Comparison of ENCODE assay signal across 1 cellular context in genomic region chr12:64390275-64390851, GRCh38.
TF ChIP-seq lines count a peak whose summit lies in the region.

Gene C12orf56 (minus strand): TSS chr12:64390758. CDS start chr12:64390565, 193 bp downstream.

TF ChIP-seq in H1, 55 proteins besides CTCF, POLR2A, EP300 and RAD21 (continued from another document):
- TF ChIP-seq MAFK (IDR thresholded peaks at IDR 0.05; ENCODE audit: low read depth, low read length) = no peak
- no peak for TF ChIP-seq ZNF274 (IDR thresholded peaks at IDR 0.05; ENCODE audit: borderline replicate concordance, extremely low read depth, low read length)
- TF ChIP-seq SP1 (IDR thresholded peaks at IDR 0.05; ENCODE audit: low read depth, low read length) = no peak
- no peak for TF ChIP-seq JUND (IDR thresholded peaks at IDR 0.05; ENCODE audit: low read length)
- peak; percentile 30 for TF ChIP-seq TAF7 (optimal IDR thresholded peaks at IDR 0.05; ENCODE audit: borderline replicate concordance, low read depth, low read length)
- TF ChIP-seq BCL11A (IDR thresholded peaks at IDR 0.05; ENCODE audit: low read depth in 2 of 2, low read length in 2 of 2) = no peak
- no peak for TF ChIP-seq CBX8 (IDR thresholded peaks at IDR 0.05; ENCODE audit: borderline replicate concordance, low read depth, low read length)
- 0 out of 2 replicates have a peak, but pooled peaks have one; percentile 26 for TF ChIP-seq YY1 (IDR thresholded peaks at IDR 0.05; ENCODE audit: low read depth, low read length)
- TF ChIP-seq KDM4A (IDR thresholded peaks at IDR 0.05; ENCODE audit: low read depth, low read length, severe bottlenecking) = peak; percentile 92
- TF ChIP-seq RBBP5 (IDR thresholded peaks at IDR 0.05; ENCODE audit: borderline replicate concordance, low read depth, low read length) = no peak; the same call in 1 of the 2 replicates
- no peak for TF ChIP-seq ATF2 (IDR thresholded peaks at IDR 0.05; ENCODE audit: low read length)
- TF ChIP-seq JUN (IDR thresholded peaks at IDR 0.05; ENCODE audit: low read depth, low read length) = no peak
- no peak for TF ChIP-seq FOSL1 (IDR thresholded peaks at IDR 0.05; ENCODE audit: insufficient read depth, low read depth, low read length)
- no peak for TF ChIP-seq HDAC2 (IDR thresholded peaks at IDR 0.05; ENCODE audit: borderline replicate concordance in 1 of 2, low read depth in 2 of 2, low read length in 2 of 2)
- TF ChIP-seq EGR1 (IDR thresholded peaks at IDR 0.05; ENCODE audit: borderline replicate concordance, low read depth, low read length) = no peak
- TF ChIP-seq USF2 (IDR thresholded peaks at IDR 0.05; ENCODE audit: low read length) = no peak
- no peak for TF ChIP-seq SP2 (IDR thresholded peaks at IDR 0.05; ENCODE audit: low read length)
- no peak for TF ChIP-seq RNF2 (IDR thresholded peaks at IDR 0.05; ENCODE audit: borderline replicate concordance, low read depth, low read length, missing control alignments, poor library complexity, severe bottlenecking)
- TF ChIP-seq CTBP2 (IDR thresholded peaks at IDR 0.05; ENCODE audit: borderline replicate concordance, insufficient read depth, insufficient read length, low read length) = no peak
- TF ChIP-seq SP4 (IDR thresholded peaks at IDR 0.05; ENCODE audit: low read length) = no peak
- TF ChIP-seq SRF (IDR thresholded peaks at IDR 0.05; ENCODE audit: low read depth, low read length) = no peak
- peak; percentile 73; the same call in 1 of the 2 replicates for TF ChIP-seq GTF2F1 (IDR thresholded peaks at IDR 0.05; ENCODE audit: borderline replicate concordance, low read depth, low read length)
- no peak for TF ChIP-seq RXRA (IDR thresholded peaks at IDR 0.05; ENCODE audit: insufficient read depth, low read depth, low read length)
- TF ChIP-seq KDM5A (IDR thresholded peaks at IDR 0.05; ENCODE audit: low read length) = no peak
- peak; percentile 73 for TF ChIP-seq POLR2AphosphoS5 (IDR thresholded peaks at IDR 0.05; ENCODE audit: low read depth, low read length)
- TF ChIP-seq CHD7 (IDR thresholded peaks at IDR 0.05; ENCODE audit: insufficient replicate concordance, low read length) = no peak
- TF ChIP-seq SIRT6 (IDR thresholded peaks at IDR 0.05; ENCODE audit: low read length) = no peak
- peak; percentile 91 for TF ChIP-seq E2F6 (IDR thresholded peaks at IDR 0.05)
- TF ChIP-seq CREB1 (IDR thresholded peaks at IDR 0.05) = no peak
